ENCODE assay signal across 17 cellular contexts in genomic region chr18:60978338-60978737, GRCh38.
DNase-seq lines count a peak whose midpoint lies in the region; ATAC-seq and TF ChIP-seq lines count a peak whose summit lies in the region.
"Had no signal": no experiment of that assay in that cellular context is flagged by ENCODE, and none has a peak within 500 bp of the region (broad histone marks: within the 10 kb centered on the region; RNA-seq: fewer than 3 reads in every experiment).

No MANE protein-coding gene starts in this region.

- no peaks in the 10 kb centered on the region for H3K36me3 Mint-ChIP-seq in CD8-positive, alpha-beta T cell
- H3K36me3 Mint-ChIP-seq in activated CD8-positive, alpha-beta T cell treated with anti-CD3 and anti-CD28 coated beads for 36 hours (ENCODE audit: low read depth): no peaks in the 10 kb centered on the region
- H3K36me3 Mint-ChIP-seq: mesothelial cell of epicardium, WTC11 had no signal

- TF ChIP-seq CTCF in cardiac fibroblast (IDR thresholded peaks at IDR 0.05; ENCODE audit: low read depth, low read length): no peak
- TF ChIP-seq CTCF in CD8-positive, alpha-beta T cell (IDR thresholded peaks at IDR 0.05): no peak
- no peak for TF ChIP-seq CTCF in activated CD8-positive, alpha-beta T cell treated with anti-CD3 and anti-CD28 coated beads for 36 hours (IDR thresholded peaks at IDR 0.05)

- H3K27me3 Mint-ChIP-seq in CD8-positive, alpha-beta T cell (ENCODE audit: low read depth): no peaks in the 10 kb centered on the region
- no peaks in the 10 kb centered on the region for H3K27me3 Mint-ChIP-seq in activated CD8-positive, alpha-beta T cell treated with anti-CD3 and anti-CD28 coated beads for 36 hours

- H3K36me3 ChIP-seq in ACC112 (ENCODE audit: insufficient read depth, low read length): no peaks in the 10 kb centered on the region
- no peaks in the 10 kb centered on the region for H3K36me3 ChIP-seq in CD8-positive, alpha-beta T cell (ENCODE audit: insufficient read depth, low read length)
- H3K36me3 ChIP-seq: right atrium auricular region had no signal

- intact Hi-C loops in CD8-positive, alpha-beta T cell (cut with DNase I, micrococcal nuclease): no loop called here
- intact Hi-C loops in activated CD8-positive, alpha-beta T cell treated with anti-CD3 and anti-CD28 coated beads for 36 hours (cut with micrococcal nuclease): no loop called here

- H3K79me2 ChIP-seq in ACC112 (ENCODE audit: control insufficient read depth, insufficient read depth, low read length, unreplicated experiment): no peaks in the 10 kb centered on the region

- no peaks in the 10 kb centered on the region for H3K9me3 ChIP-seq in CD8-positive, alpha-beta T cell (ENCODE audit: low read length)
- H3K9me3 ChIP-seq: A549, right atrium auricular region had no signal

- peaks cover 17% of the 10 kb centered on the region for H3K4me1 ChIP-seq in ACC112 (ENCODE audit: control insufficient read depth, insufficient read depth, low read length, unreplicated experiment)
- no peaks in the 10 kb centered on the region for H3K4me1 ChIP-seq in CD8-positive, alpha-beta T cell (ENCODE audit: insufficient read depth, low read length)
- H3K4me1 ChIP-seq: A549, right atrium auricular region had no signal

- POLR2A ChIA-PET in CD8-positive, alpha-beta T cell (lab: Charles Lee): no interaction called here
- POLR2A ChIA-PET in activated CD8-positive, alpha-beta T cell treated with anti-CD3 and anti-CD28 coated beads for 36 hours (lab: Charles Lee): no interaction called here

- CTCF ChIA-PET in CD8-positive, alpha-beta T cell (lab: Charles Lee): no interaction called here
- CTCF ChIA-PET in activated CD8-positive, alpha-beta T cell treated with anti-CD3 and anti-CD28 coated beads for 36 hours (lab: Charles Lee): no interaction called here

- H3K4me3 ChIP-seq in ACC112 (ENCODE audit: low read depth, low read length) (no peak overlapping the region), cardiac fibroblast (replicated peaks in 1 of 2; ENCODE audit: low read depth in 2 of 2, low read length in 2 of 2) (no peak overlapping the region)
- H3K4me3 ChIP-seq in CD8-positive, alpha-beta T cell (ENCODE audit: low read depth, low read length): no peak overlapping the region
- H3K4me3 ChIP-seq: A549, right atrium auricular region had no signal

- no peak overlapping the region for H2AFZ ChIP-seq in ACC112 (ENCODE audit: low read length, unreplicated experiment)

- peak overlapping the region; percentile 27; the same call in 1 of the 2 replicates for H3K27ac ChIP-seq in ACC112 (ENCODE audit: low read depth, low read length)
- no peak overlapping the region for H3K27ac ChIP-seq in CD8-positive, alpha-beta T cell (ENCODE audit: low read depth, low read length)
- H3K27ac ChIP-seq: A549, right atrium auricular region had no signal

- no peak overlapping the region for H3K4me3 Mint-ChIP-seq in CD8-positive, alpha-beta T cell
- H3K4me3 Mint-ChIP-seq in activated CD8-positive, alpha-beta T cell treated with anti-CD3 and anti-CD28 coated beads for 36 hours: no peak overlapping the region
- H3K4me3 Mint-ChIP-seq: activated T-cell treated with anti-CD3 and anti-CD28 coated beads, Interleukin-2, amount 50 U/mL, for 72 hours; mesothelial cell of epicardium; WTC11 had no signal

- no peaks in the 10 kb centered on the region for H3K4me1 Mint-ChIP-seq in CD8-positive, alpha-beta T cell (ENCODE audit: low read depth)
- H3K4me1 Mint-ChIP-seq in activated CD8-positive, alpha-beta T cell treated with anti-CD3 and anti-CD28 coated beads for 36 hours (ENCODE audit: low read depth): no peaks in the 10 kb centered on the region

- peaks cover 7% of the 10 kb centered on the region for H3K9me3 Mint-ChIP-seq in CD8-positive, alpha-beta T cell
- peaks cover 1% of the 10 kb centered on the region for H3K9me3 Mint-ChIP-seq in activated CD8-positive, alpha-beta T cell treated with anti-CD3 and anti-CD28 coated beads for 36 hours
- H3K9me3 Mint-ChIP-seq: mesothelial cell of epicardium, WTC11 had no signal

- peak; percentile 80 for DNase-seq in M059J (ENCODE audit: low read depth)
- DNase-seq in cardiac fibroblast (ENCODE audit: low read depth in 2 of 2): peak; percentile 64 to 83
- DNase-seq in kidney glomerular epithelial cell (lab: John Stamatoyannopoulos, UW): peak; percentile 89
- no peak for DNase-seq in globus pallidus (ENCODE audit: low spot score)
- DNase-seq in CD8-positive, alpha-beta T cell: no peak
- no peak for DNase-seq in activated CD8-positive, alpha-beta T cell treated with anti-CD3 and anti-CD28 coated beads for 36 hours
- DNase-seq: activated T-cell treated with anti-CD3 and anti-CD28 coated beads, Interleukin-2, amount 50 U/mL, for 72 hours; caudate nucleus; glutamatergic neuron; NCI-H1105 treated with DMSO at 0.1 percent for 48 hours; NCI-H526 had no signal

- no peak for ATAC-seq in CD8-positive, alpha-beta T cell
- no peak for ATAC-seq in HG03025 (IDR thresholded peaks at IDR 0.05; ENCODE audit: low FRiP score, unreplicated experiment)
- ATAC-seq in activated CD8-positive, alpha-beta T cell treated with anti-CD3 and anti-CD28 coated beads for 36 hours: no peak
- ATAC-seq: A549; activated T-cell treated with anti-CD3 and anti-CD28 coated beads, Interleukin-2, amount 50 U/mL, for 72 hours; WTC11 had no signal

- no peak overlapping the region for H3K27ac Mint-ChIP-seq in CD8-positive, alpha-beta T cell
- H3K27ac Mint-ChIP-seq in activated CD8-positive, alpha-beta T cell treated with anti-CD3 and anti-CD28 coated beads for 36 hours: no peak overlapping the region
- H3K27ac Mint-ChIP-seq: activated T-cell treated with anti-CD3 and anti-CD28 coated beads, Interleukin-2, amount 50 U/mL, for 72 hours; mesothelial cell of epicardium; WTC11 had no signal

- no peaks in the 10 kb centered on the region for H3K27me3 ChIP-seq in ACC112 (ENCODE audit: insufficient read depth, low read length)
- H3K27me3 ChIP-seq in CD8-positive, alpha-beta T cell (ENCODE audit: insufficient read depth, low read length): no peaks in the 10 kb centered on the region
- H3K27me3 ChIP-seq: right atrium auricular region had no signal

Comparison
In these comparisons a context has a peak if more than half of its experiments do, and no peak if none do; other contexts are left out.
1. DNase-seq: peak in M059J (single experiment), cardiac fibroblast (2 of 2) and kidney glomerular epithelial cell (single experiment); none in globus pallidus (single experiment), CD8-positive, alpha-beta T cell (0 of 7) and activated CD8-positive, alpha-beta T cell treated with anti-CD3 and anti-CD28 coated beads for 36 hours (single experiment).